Comparison of ENCODE assay signal across 6 cellular contexts in the genomic region with DNA sequence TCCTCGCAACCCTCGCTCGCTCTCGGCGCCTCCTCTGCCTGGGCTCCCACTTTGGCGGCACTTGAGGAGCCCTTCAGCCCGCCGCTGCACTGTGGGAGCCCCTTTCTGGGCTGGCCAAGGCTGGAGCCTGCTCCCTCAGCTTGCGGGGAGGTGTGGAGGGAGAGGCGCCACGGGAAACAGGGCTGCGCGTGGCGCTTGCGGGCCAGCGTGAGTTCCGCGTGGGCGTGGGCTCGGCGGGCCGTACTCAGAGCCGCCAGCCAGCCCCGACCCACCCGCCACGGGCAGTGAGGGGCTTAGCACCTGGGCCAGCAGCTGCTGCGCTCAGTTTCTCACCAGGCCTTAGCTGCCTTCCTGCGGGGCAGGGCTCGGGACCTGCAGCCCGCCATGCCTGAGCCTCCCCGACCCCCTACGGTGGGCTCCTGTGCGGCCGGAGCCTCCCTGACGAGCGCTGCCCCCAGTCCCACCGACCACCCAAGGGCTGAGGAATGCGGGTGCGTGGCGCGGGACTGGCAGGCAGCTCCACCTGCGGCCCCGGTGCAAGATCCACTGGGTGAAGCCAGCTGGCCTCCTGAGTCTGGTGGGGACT. TPM values are rescaled to one million over a fixed set of nuclear protein-coding genes. Genes with fewer than 3 reads are reported as not detected.
"Had no signal": no experiment of that assay in that cellular context is flagged by ENCODE, and none has a peak within 500 bp of the region (broad histone marks: within the 10 kb centered on the region; RNA-seq: fewer than 3 reads in every experiment).

No MANE protein-coding gene starts in this region.

RNA-seq across cellular contexts. Expression of a gene that starts 34.3 kb away (rescaled TPM):
- total RNA-seq: NCI-H460, OCI-LY7, PC-9, Right ventricle myocardium inferior, RPMI7951, SJCRH30 had no signal
